1 cellular context compared by ENCODE assay signal in genomic region chr20:43508106-43508505, GRCh38.
TF ChIP-seq lines count a peak whose summit lies in the region.

No MANE protein-coding gene starts in this region.

TF ChIP-seq in GM23338, 12 proteins besides CTCF, POLR2A, EP300 and RAD21 (continued from another document):
- TF ChIP-seq, protein P1, sequence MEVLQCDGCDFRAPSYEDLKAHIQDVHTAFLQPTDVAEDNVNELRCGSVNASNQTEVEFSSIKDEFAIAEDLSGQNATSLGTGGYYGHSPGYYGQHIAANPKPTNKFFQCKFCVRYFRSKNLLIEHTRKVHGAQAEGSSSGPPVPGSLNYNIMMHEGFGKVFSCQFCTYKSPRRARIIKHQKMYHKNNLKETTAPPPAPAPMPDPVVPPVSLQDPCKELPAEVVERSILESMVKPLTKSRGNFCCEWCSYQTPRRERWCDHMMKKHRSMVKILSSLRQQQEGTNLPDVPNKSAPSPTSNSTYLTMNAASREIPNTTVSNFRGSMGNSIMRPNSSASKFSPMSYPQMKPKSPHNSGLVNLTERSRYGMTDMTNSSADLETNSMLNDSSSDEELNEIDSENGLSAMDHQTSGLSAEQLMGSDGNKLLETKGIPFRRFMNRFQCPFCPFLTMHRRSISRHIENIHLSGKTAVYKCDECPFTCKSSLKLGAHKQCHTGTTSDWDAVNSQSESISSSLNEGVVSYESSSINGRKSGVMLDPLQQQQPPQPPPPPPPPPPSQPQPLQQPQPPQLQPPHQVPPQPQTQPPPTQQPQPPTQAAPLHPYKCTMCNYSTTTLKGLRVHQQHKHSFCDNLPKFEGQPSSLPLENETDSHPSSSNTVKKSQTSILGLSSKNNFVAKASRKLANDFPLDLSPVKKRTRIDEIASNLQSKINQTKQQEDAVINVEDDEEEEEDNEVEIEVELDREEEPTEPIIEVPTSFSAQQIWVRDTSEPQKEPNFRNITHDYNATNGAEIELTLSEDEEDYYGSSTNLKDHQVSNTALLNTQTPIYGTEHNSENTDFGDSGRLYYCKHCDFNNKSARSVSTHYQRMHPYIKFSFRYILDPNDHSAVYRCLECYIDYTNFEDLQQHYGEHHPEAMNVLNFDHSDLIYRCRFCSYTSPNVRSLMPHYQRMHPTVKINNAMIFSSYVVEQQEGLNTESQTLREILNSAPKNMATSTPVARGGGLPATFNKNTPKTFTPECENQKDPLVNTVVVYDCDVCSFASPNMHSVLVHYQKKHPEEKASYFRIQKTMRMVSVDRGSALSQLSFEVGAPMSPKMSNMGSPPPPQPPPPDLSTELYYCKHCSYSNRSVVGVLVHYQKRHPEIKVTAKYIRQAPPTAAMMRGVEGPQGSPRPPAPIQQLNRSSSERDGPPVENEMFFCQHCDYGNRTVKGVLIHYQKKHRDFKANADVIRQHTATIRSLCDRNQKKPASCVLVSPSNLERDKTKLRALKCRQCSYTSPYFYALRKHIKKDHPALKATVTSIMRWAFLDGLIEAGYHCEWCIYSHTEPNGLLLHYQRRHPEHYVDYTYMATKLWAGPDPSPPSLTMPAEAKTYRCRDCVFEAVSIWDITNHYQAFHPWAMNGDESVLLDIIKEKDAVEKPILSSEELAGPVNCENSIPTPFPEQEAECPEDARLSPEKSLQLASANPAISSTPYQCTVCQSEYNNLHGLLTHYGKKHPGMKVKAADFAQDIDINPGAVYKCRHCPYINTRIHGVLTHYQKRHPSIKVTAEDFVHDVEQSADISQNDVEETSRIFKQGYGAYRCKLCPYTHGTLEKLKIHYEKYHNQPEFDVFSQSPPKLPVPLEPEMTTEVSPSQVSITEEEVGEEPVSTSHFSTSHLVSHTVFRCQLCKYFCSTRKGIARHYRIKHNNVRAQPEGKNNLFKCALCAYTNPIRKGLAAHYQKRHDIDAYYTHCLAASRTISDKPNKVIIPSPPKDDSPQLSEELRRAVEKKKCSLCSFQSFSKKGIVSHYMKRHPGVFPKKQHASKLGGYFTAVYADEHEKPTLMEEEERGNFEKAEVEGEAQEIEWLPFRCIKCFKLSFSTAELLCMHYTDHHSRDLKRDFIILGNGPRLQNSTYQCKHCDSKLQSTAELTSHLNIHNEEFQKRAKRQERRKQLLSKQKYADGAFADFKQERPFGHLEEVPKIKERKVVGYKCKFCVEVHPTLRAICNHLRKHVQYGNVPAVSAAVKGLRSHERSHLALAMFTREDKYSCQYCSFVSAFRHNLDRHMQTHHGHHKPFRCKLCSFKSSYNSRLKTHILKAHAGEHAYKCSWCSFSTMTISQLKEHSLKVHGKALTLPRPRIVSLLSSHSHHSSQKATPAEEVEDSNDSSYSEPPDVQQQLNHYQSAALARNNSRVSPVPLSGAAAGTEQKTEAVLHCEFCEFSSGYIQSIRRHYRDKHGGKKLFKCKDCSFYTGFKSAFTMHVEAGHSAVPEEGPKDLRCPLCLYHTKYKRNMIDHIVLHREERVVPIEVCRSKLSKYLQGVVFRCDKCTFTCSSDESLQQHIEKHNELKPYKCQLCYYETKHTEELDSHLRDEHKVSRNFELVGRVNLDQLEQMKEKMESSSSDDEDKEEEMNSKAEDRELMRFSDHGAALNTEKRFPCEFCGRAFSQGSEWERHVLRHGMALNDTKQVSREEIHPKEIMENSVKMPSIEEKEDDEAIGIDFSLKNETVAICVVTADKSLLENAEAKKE (CRISPR knock-in tag; IDR thresholded peaks at IDR 0.05) = no peak
- TF ChIP-seq, protein P2, sequence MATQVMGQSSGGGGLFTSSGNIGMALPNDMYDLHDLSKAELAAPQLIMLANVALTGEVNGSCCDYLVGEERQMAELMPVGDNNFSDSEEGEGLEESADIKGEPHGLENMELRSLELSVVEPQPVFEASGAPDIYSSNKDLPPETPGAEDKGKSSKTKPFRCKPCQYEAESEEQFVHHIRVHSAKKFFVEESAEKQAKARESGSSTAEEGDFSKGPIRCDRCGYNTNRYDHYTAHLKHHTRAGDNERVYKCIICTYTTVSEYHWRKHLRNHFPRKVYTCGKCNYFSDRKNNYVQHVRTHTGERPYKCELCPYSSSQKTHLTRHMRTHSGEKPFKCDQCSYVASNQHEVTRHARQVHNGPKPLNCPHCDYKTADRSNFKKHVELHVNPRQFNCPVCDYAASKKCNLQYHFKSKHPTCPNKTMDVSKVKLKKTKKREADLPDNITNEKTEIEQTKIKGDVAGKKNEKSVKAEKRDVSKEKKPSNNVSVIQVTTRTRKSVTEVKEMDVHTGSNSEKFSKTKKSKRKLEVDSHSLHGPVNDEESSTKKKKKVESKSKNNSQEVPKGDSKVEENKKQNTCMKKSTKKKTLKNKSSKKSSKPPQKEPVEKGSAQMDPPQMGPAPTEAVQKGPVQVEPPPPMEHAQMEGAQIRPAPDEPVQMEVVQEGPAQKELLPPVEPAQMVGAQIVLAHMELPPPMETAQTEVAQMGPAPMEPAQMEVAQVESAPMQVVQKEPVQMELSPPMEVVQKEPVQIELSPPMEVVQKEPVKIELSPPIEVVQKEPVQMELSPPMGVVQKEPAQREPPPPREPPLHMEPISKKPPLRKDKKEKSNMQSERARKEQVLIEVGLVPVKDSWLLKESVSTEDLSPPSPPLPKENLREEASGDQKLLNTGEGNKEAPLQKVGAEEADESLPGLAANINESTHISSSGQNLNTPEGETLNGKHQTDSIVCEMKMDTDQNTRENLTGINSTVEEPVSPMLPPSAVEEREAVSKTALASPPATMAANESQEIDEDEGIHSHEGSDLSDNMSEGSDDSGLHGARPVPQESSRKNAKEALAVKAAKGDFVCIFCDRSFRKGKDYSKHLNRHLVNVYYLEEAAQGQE (IDR thresholded peaks at IDR 0.05; ENCODE audit: unreplicated experiment) = no peak
- TF ChIP-seq ZNF114 (CRISPR knock-in tag; IDR thresholded peaks at IDR 0.05) (no peak), STAT1 (IDR thresholded peaks at IDR 0.05; ENCODE audit: unreplicated experiment) (no peak)
TF ChIP-seq in GM23338: peak in this region for 0.
